ENCODE assay signal across 10 cellular contexts in genomic region chr2:235511187-235511661, GRCh38. TPM values are rescaled to one million over a fixed set of nuclear protein-coding genes. Genes with fewer than 3 reads are reported as not detected.
DNase-seq lines count a peak whose midpoint lies in the region; ATAC-seq, FAIRE-seq and TF ChIP-seq lines count a peak whose summit lies in the region.
"Had no signal": no experiment of that assay in that cellular context is flagged by ENCODE, and none has a peak within 500 bp of the region (broad histone marks: within the 10 kb centered on the region; RNA-seq: fewer than 3 reads in every experiment).

No MANE protein-coding gene starts in this region.

- DNase-seq in H54 (ENCODE audit: insufficient read length, low spot score) (peak; percentile 90), Peyer's patch (peak in 2 of 3 donors; percentile 74 to 75), fibroblast of gingiva (ENCODE audit: low read depth) (peak; percentile 33), non-pigmented ciliary epithelial cell (ENCODE audit: low read depth) (peak; percentile 40), tibial artery (no peak)
- DNase-seq in activated T-cell treated with anti-CD3 and anti-CD28 coated beads, Interleukin-2, amount 50 U/mL, for 24 hours, result no peak
- DNase-seq: NCI-H187 had no signal

- peaks cover 21% of the 10 kb centered on the region for H3K27me3 Mint-ChIP-seq in activated T-cell treated with anti-CD3 and anti-CD28 coated beads, Interleukin-2, amount 50 U/mL, for 24 hours

- no peak for TF ChIP-seq CTCF in Peyer's patch (IDR thresholded peaks at IDR 0.05)
- TF ChIP-seq CTCF in tibial artery (IDR thresholded peaks at IDR 0.05), result no peak

- no peaks in the 10 kb centered on the region for H3K4me1 Mint-ChIP-seq in activated T-cell treated with anti-CD3 and anti-CD28 coated beads, Interleukin-2, amount 50 U/mL, for 24 hours (ENCODE audit: low read depth)

- H3K36me3 ChIP-seq in Peyer's patch (no peaks in the 10 kb centered on the region), tibial artery (no peaks in the 10 kb centered on the region)

- TF ChIP-seq POLR2A in H54 (IDR thresholded peaks at IDR 0.05; ENCODE audit: low read depth, low read length) (no peak), Peyer's patch (IDR thresholded peaks at IDR 0.05) (peak in 1 of 2 donors; percentile 67)

- H3K27ac Mint-ChIP-seq in activated T-cell treated with anti-CD3 and anti-CD28 coated beads, Interleukin-2, amount 50 U/mL, for 24 hours, result no peak overlapping the region

- no peak overlapping the region for H3K4me3 Mint-ChIP-seq in activated T-cell treated with anti-CD3 and anti-CD28 coated beads, Interleukin-2, amount 50 U/mL, for 24 hours

- ATAC-seq in HG03025 (IDR thresholded peaks at IDR 0.05; ENCODE audit: low FRiP score, unreplicated experiment) (no peak), HG02763 (IDR thresholded peaks at IDR 0.05; ENCODE audit: unreplicated experiment) (no peak)

- H3K36me3 Mint-ChIP-seq in activated T-cell treated with anti-CD3 and anti-CD28 coated beads, Interleukin-2, amount 50 U/mL, for 24 hours (ENCODE audit: low read depth), result no peaks in the 10 kb centered on the region

- H3K9me3 Mint-ChIP-seq in activated T-cell treated with anti-CD3 and anti-CD28 coated beads, Interleukin-2, amount 50 U/mL, for 24 hours, result no peaks in the 10 kb centered on the region

- H3K4me1 ChIP-seq in Peyer's patch, result peaks cover 0 to 62% (median 6%) of the 10 kb centered on the region in 4 donors
- H3K4me1 ChIP-seq in tibial artery, result peaks cover 0 to 9% (median 6%) of the 10 kb centered on the region in 4 donors

- peak overlapping the region in 1 of 4 donors; percentile 22 for H3K4me3 ChIP-seq in Peyer's patch
- no peak overlapping the region for H3K4me3 ChIP-seq in tibial artery

- peak; percentile 53 for FAIRE-seq in H54 (lab: Jason Lieb, UNC)

- intact Hi-C loops in tibial artery (cut with DNase I; ENCODE audit: low total_unique reads), result no loop called here

- H3K9me3 ChIP-seq in Peyer's patch, result no peaks in the 10 kb centered on the region
- no peaks in the 10 kb centered on the region for H3K9me3 ChIP-seq in tibial artery

- H3K27me3 ChIP-seq in Peyer's patch, result no peaks in the 10 kb centered on the region
- no peaks in the 10 kb centered on the region for H3K27me3 ChIP-seq in tibial artery

- H3K27ac ChIP-seq in Peyer's patch, result peak overlapping the region in 3 of 4 donors; percentile 78 to 96 (median 88)
- H3K27ac ChIP-seq in tibial artery, result no peak overlapping the region
- H3K27ac ChIP-seq: VCaP had no signal

RNA-seq across cellular contexts. Expression of gene AGAP1, which starts 17.4 kb away (rescaled TPM):
- total RNA-seq in Peyer's patch, result 10 to 100 TPM; 55.7 to 79.1 (median 66.9) TPM

Comparison
In these comparisons a context has a peak if more than half of its experiments do, and no peak if none do; other contexts are left out.
1. DNase-seq: peak in H54 (single experiment), Peyer's patch (2 of 3), fibroblast of gingiva (single experiment) and non-pigmented ciliary epithelial cell (single experiment); none in activated T-cell treated with anti-CD3 and anti-CD28 coated beads, Interleukin-2, amount 50 U/mL, for 24 hours (single experiment) and tibial artery (0 of 2).
2. H3K27ac ChIP-seq: peak in Peyer's patch (3 of 4); none in tibial artery (0 of 2).